Comparison of ENCODE assay signal across 19 cellular contexts in the genomic region with DNA sequence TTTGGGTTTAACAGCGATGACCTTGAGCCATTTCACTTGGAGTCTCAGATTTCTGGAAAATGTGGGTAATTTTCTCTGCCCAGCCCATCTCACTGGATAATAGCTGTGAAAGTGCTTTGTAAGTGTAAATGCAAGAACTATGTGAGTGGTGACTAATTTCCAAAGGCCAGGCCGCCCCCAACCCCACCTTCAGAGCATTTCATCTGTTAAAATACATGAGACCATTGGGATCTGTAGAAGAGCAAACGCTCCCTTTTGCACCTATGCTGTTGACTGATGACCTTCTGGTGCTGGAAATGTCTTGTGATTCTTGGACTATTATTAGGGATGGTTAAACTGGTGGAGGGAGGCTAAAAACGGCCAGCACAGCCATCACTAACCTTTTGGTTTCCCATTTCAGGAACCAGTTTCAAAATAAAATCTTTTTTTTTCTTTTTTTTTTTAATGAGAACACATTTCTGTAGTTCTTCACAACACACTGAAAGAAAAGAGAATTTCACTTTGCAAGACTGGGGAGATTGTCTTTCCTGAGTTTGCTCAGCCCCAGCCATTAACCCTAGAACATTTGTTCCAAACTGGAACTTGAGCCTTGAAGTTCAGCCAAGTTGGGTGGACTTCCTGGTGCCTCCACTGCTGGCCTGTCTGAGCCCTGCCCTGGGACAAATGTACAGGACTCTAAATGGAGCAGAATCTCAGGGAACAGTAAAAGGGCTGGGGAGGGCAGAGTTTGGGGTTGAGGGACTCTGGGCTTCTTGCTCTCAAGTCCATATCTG.
A peak's percentile ranks its signal among the peaks of the same experiment; 100 is the strongest.
DNase-seq lines count a peak whose midpoint lies in the region; ATAC-seq and TF ChIP-seq lines count a peak whose summit lies in the region.
"Had no signal": no experiment of that assay in that cellular context is flagged by ENCODE, and none has a peak within 500 bp of the region (broad histone marks: within the 10 kb centered on the region; RNA-seq: fewer than 3 reads in every experiment).

No MANE protein-coding gene starts in this region.

- ATAC-seq in stimulated activated naive CD8-positive, alpha-beta T cell treated with anti-CD3 and anti-CD28 coated beads, Interleukin-15, Interleukin-2, amounts not matched to agents 100 U/mL and 50 U/mL, for 24 hours = peak; percentile 59
- ATAC-seq in stimulated activated naive CD8-positive, alpha-beta T cell treated with anti-CD3 and anti-CD28 coated beads, Interleukin-15, amount 100 ng/mL, for 72 hours = no peak
- ATAC-seq in activated naive CD8-positive, alpha-beta T cell treated with anti-CD3 and anti-CD28 coated beads, Interleukin-2, amount 50 U/mL, for 24 hours = peak; percentile 61
- ATAC-seq in upper lobe of right lung = no peak
- ATAC-seq: left lung; naive thymus-derived CD4-positive, alpha-beta T cell had no signal

- intact Hi-C loops in upper lobe of right lung (cut with DNase I) = no loop called here

- peak; percentile 38 for DNase-seq in stimulated activated naive CD8-positive, alpha-beta T cell treated with anti-CD3 and anti-CD28 coated beads, Interleukin-15, Interleukin-2, amounts not matched to agents 100 U/mL and 50 U/mL, for 24 hours
- DNase-seq in stimulated activated naive CD8-positive, alpha-beta T cell treated with anti-CD3 and anti-CD28 coated beads, Interleukin-15, amount 100 ng/mL, for 72 hours = no peak
- peak; percentile 30 for DNase-seq in activated naive CD8-positive, alpha-beta T cell treated with anti-CD3 and anti-CD28 coated beads, Interleukin-2, amount 50 U/mL, for 24 hours
- peak; percentile 44 for DNase-seq in mucosa of gallbladder (ENCODE audit: low spot score)
- no peak for DNase-seq in DMS153 (lab: John Stamatoyannopoulos, UW)
- no peak for DNase-seq in GOT3 (lab: John Stamatoyannopoulos, UW)
- DNase-seq in mesothelial cell of epicardium (ENCODE audit: low spot score in 2 of 2, unreplicated experiment in 2 of 2) = no peak
- DNase-seq in upper lobe of right lung = no peak
- DNase-seq: activated CD8-positive, alpha-beta memory T cell treated with anti-CD3 and anti-CD28 coated beads, Interleukin-2, amount 50 U/mL, for 48 hours; activated naive CD4-positive, alpha-beta T cell treated with Interleukin-2 at 50 U/mL for 16 hours; Caco-2; cortex of kidney; left lung; naive thymus-derived CD4-positive, alpha-beta T cell; NCI-H187 treated with DMSO at 0.1 percent for 48 hours; NCI-H510A; posterior cingulate gyrus; SHP77 treated with DMSO at 0.1 percent for 48 hours had no signal

- H3K27me3 Mint-ChIP-seq in stimulated activated naive CD8-positive, alpha-beta T cell treated with anti-CD3 and anti-CD28 coated beads, Interleukin-15, amount 100 ng/mL, for 72 hours = no peaks in the 10 kb centered on the region
- no peaks in the 10 kb centered on the region for H3K27me3 Mint-ChIP-seq in activated naive CD8-positive, alpha-beta T cell treated with anti-CD3 and anti-CD28 coated beads, Interleukin-2, amount 50 U/mL, for 24 hours
- peaks cover 1% of the 10 kb centered on the region for H3K27me3 Mint-ChIP-seq in mesothelial cell of epicardium (ENCODE audit: low read depth)
- H3K27me3 Mint-ChIP-seq: naive thymus-derived CD4-positive, alpha-beta T cell had no signal

- no peak overlapping the region for H3K4me3 ChIP-seq in upper lobe of right lung
- H3K4me3 ChIP-seq: left lung had no signal

- H3K36me3 ChIP-seq in upper lobe of right lung = no peaks in the 10 kb centered on the region
- H3K36me3 ChIP-seq: left lung had no signal

- no peaks in the 10 kb centered on the region for H3K36me3 Mint-ChIP-seq in activated naive CD8-positive, alpha-beta T cell treated with anti-CD3 and anti-CD28 coated beads, Interleukin-2, amount 50 U/mL, for 24 hours (ENCODE audit: low read depth)
- no peaks in the 10 kb centered on the region for H3K36me3 Mint-ChIP-seq in mesothelial cell of epicardium

- TF ChIP-seq CTCF in mesothelial cell of epicardium (IDR thresholded peaks at IDR 0.05; ENCODE audit: unreplicated experiment) = no peak
- TF ChIP-seq CTCF in upper lobe of right lung (IDR thresholded peaks at IDR 0.05) = no peak

- no peaks in the 10 kb centered on the region for H3K9me3 Mint-ChIP-seq in stimulated activated naive CD8-positive, alpha-beta T cell treated with anti-CD3 and anti-CD28 coated beads, Interleukin-15, amount 100 ng/mL, for 72 hours
- no peaks in the 10 kb centered on the region for H3K9me3 Mint-ChIP-seq in activated naive CD8-positive, alpha-beta T cell treated with anti-CD3 and anti-CD28 coated beads, Interleukin-2, amount 50 U/mL, for 24 hours
- no peaks in the 10 kb centered on the region for H3K9me3 Mint-ChIP-seq in mesothelial cell of epicardium
- H3K9me3 Mint-ChIP-seq: T-helper 1 cell treated with Interleukin-12 subunit alpha and Interleukin-12 subunit beta and Interleukin-4 antibody, amounts not matched to agents 30 μg/mL and 1 μg/mL, for 36 hours had no signal

- H3K9me3 ChIP-seq in upper lobe of right lung = no peaks in the 10 kb centered on the region
- H3K9me3 ChIP-seq: Caco-2, left lung had no signal

- no peak overlapping the region for H3K4me3 Mint-ChIP-seq in stimulated activated naive CD8-positive, alpha-beta T cell treated with anti-CD3 and anti-CD28 coated beads, Interleukin-15, amount 100 ng/mL, for 72 hours
- no peak overlapping the region for H3K4me3 Mint-ChIP-seq in activated naive CD8-positive, alpha-beta T cell treated with anti-CD3 and anti-CD28 coated beads, Interleukin-2, amount 50 U/mL, for 24 hours
- no peak overlapping the region for H3K4me3 Mint-ChIP-seq in mesothelial cell of epicardium
- H3K4me3 Mint-ChIP-seq: T-helper 1 cell treated with Interleukin-12 subunit alpha and Interleukin-12 subunit beta and Interleukin-4 antibody, amounts not matched to agents 30 μg/mL and 1 μg/mL, for 36 hours had no signal

- peaks cover 51% of the 10 kb centered on the region for H3K4me1 Mint-ChIP-seq in stimulated activated naive CD8-positive, alpha-beta T cell treated with anti-CD3 and anti-CD28 coated beads, Interleukin-15, amount 100 ng/mL, for 72 hours
- H3K4me1 Mint-ChIP-seq in activated naive CD8-positive, alpha-beta T cell treated with anti-CD3 and anti-CD28 coated beads, Interleukin-2, amount 50 U/mL, for 24 hours = peaks cover 53% of the 10 kb centered on the region
- no peaks in the 10 kb centered on the region for H3K4me1 Mint-ChIP-seq in mesothelial cell of epicardium

- H3K27ac Mint-ChIP-seq in stimulated activated naive CD8-positive, alpha-beta T cell treated with anti-CD3 and anti-CD28 coated beads, Interleukin-15, amount 100 ng/mL, for 72 hours = no peak overlapping the region
- H3K27ac Mint-ChIP-seq in activated naive CD8-positive, alpha-beta T cell treated with anti-CD3 and anti-CD28 coated beads, Interleukin-2, amount 50 U/mL, for 24 hours = peak overlapping the region; percentile 28
- no peak overlapping the region for H3K27ac Mint-ChIP-seq in mesothelial cell of epicardium

- no peaks in the 10 kb centered on the region for H3K27me3 ChIP-seq in upper lobe of right lung
- H3K27me3 ChIP-seq: left lung had no signal

- H3K27ac ChIP-seq in upper lobe of right lung = no peak overlapping the region
- H3K27ac ChIP-seq: left lung had no signal

- peaks cover 14% of the 10 kb centered on the region for H3K4me1 ChIP-seq in upper lobe of right lung

Comparison
In these comparisons a context has a peak if more than half of its experiments do, and no peak if none do; other contexts are left out.
1. ATAC-seq: peak in stimulated activated naive CD8-positive, alpha-beta T cell treated with anti-CD3 and anti-CD28 coated beads, Interleukin-15, Interleukin-2, amounts not matched to agents 100 U/mL and 50 U/mL, for 24 hours (single experiment) and activated naive CD8-positive, alpha-beta T cell treated with anti-CD3 and anti-CD28 coated beads, Interleukin-2, amount 50 U/mL, for 24 hours (single experiment); none in stimulated activated naive CD8-positive, alpha-beta T cell treated with anti-CD3 and anti-CD28 coated beads, Interleukin-15, amount 100 ng/mL, for 72 hours (single experiment) and upper lobe of right lung (single experiment).
2. DNase-seq: peak in stimulated activated naive CD8-positive, alpha-beta T cell treated with anti-CD3 and anti-CD28 coated beads, Interleukin-15, Interleukin-2, amounts not matched to agents 100 U/mL and 50 U/mL, for 24 hours (single experiment), activated naive CD8-positive, alpha-beta T cell treated with anti-CD3 and anti-CD28 coated beads, Interleukin-2, amount 50 U/mL, for 24 hours (single experiment) and mucosa of gallbladder (single experiment); none in stimulated activated naive CD8-positive, alpha-beta T cell treated with anti-CD3 and anti-CD28 coated beads, Interleukin-15, amount 100 ng/mL, for 72 hours (0 of 2), DMS153 (single experiment), GOT3 (single experiment), mesothelial cell of epicardium (0 of 2) and upper lobe of right lung (single experiment).